19 cellular contexts compared by ENCODE assay signal in genomic region chr5:52638732-52639131, GRCh38.
"Had no signal": no experiment of that assay in that cellular context is flagged by ENCODE, and none has a peak within 500 bp of the region (broad histone marks: within the 10 kb centered on the region; RNA-seq: fewer than 3 reads in every experiment).

No MANE protein-coding gene starts in this region.

- H3K27ac ChIP-seq: gastrocnemius medialis, left ventricle myocardium inferior, lower lobe of right lung, neural progenitor cell, ovary had no signal

- H3K36me3 Mint-ChIP-seq: natural killer cell treated with Interleukin-12 subunit alpha and Interleukin-12 subunit beta and Interleukin-15 and Interleukin-18, amount 100 ng/mL, for 72 hours; neural progenitor cell had no signal

- DNase-seq: dermis blood vessel endothelial cell; endodermal cell; gastrocnemius medialis; glutamatergic neuron; left cardiac atrium; left ventricle myocardium inferior; lower lobe of right lung; mesenchymal stem cell; midbrain; nucleus accumbens; ovary; right cardiac atrium; small intestine; stimulated activated CD4-positive, alpha-beta T cell treated with anti-CD3 and anti-CD28 coated beads, Interleukin-12 subunit alpha, Interleukin-12 subunit beta, amount 100 ng/mL, for 4 hours; stimulated activated naive CD4-positive, alpha-beta T cell treated with Interleukin-2 at 50 U/mL for 16 hours; trophoblast cell had no signal

- H3K4me1 Mint-ChIP-seq: endodermal cell had no signal

- ATAC-seq: gastrocnemius medialis; left cardiac atrium; lower lobe of right lung; natural killer cell treated with Interleukin-12 subunit alpha and Interleukin-12 subunit beta and Interleukin-15 and Interleukin-18, amount 100 ng/mL, for 72 hours; right cardiac atrium had no signal

- H3K36me3 ChIP-seq: gastrocnemius medialis, left ventricle myocardium inferior, lower lobe of right lung, neural progenitor cell, ovary had no signal

- H3K4me3 ChIP-seq: gastrocnemius medialis, left ventricle myocardium inferior, lower lobe of right lung, neural progenitor cell, ovary had no signal

- H3K27ac Mint-ChIP-seq: endodermal cell; natural killer cell treated with Interleukin-12 subunit alpha and Interleukin-12 subunit beta and Interleukin-15 and Interleukin-18, amount 100 ng/mL, for 72 hours; neural progenitor cell; progenitor cell of endocrine pancreas had no signal

- H3K27me3 ChIP-seq: gastrocnemius medialis, neural progenitor cell, ovary had no signal

- H3K4me3 Mint-ChIP-seq: endodermal cell; natural killer cell treated with Interleukin-12 subunit alpha and Interleukin-12 subunit beta and Interleukin-15 and Interleukin-18, amount 100 ng/mL, for 72 hours; neural progenitor cell had no signal

- H3K9me3 ChIP-seq: gastrocnemius medialis, lower lobe of right lung, ovary had no signal

- H3K27me3 Mint-ChIP-seq: progenitor cell of endocrine pancreas had no signal
